ENCODE assay signal across 1 cellular context in the genomic region with DNA sequence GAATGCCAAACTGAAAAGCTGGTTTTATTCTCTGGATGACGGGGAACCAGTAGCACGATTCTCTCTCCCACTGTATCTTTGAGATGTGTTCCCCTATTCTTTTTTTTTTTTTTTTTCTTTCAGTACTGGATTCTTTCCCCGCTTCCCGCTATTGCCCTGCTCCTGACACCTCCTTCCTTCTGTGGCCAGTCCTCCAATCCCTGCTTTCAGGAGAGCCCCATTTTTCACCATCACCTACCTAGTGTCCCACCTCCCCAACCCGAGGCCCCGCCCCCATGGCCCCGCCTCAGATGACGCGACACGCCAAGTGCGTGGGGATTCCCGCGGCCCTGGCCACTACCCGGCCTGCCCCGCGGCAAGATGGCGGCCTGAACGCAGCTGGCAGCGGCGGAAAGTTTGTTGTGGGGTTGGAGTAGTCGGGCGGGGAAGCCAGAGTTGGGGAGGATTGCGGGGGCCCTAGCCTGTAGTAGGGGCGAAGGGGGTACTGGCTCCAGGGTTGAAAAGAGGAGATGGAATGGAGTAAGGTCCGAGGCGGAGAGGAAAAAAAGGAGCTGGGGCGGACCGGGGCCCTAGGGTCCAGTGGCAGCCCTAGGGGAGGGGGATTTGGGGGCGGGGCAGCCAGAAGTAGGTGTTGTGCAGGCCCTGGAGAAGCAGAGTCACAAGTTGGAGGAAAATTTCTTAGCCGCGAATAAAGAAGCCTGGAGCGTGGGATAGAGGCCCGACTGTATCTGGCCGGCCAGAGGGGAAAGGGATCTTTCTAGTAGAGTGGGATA.
A peak's percentile ranks its signal among the peaks of the same experiment; 100 is the strongest.
TF ChIP-seq lines count a peak whose summit lies in the region.

A gene with protein sequence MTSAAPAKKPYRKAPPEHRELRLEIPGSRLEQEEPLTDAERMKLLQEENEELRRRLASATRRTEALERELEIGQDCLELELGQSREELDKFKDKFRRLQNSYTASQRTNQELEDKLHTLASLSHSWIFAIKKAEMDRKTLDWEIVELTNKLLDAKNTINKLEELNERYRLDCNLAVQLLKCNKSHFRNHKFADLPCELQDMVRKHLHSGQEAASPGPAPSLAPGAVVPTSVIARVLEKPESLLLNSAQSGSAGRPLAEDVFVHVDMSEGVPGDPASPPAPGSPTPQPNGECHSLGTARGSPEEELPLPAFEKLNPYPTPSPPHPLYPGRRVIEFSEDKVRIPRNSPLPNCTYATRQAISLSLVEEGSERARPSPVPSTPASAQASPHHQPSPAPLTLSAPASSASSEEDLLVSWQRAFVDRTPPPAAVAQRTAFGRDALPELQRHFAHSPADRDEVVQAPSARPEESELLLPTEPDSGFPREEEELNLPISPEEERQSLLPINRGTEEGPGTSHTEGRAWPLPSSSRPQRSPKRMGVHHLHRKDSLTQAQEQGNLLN (plus strand): TSS at position 336 of the 773 bp plus-strand sequence. CDS start 21,432 bp downstream, outside the sequence.

TF ChIP-seq in Ishikawa, 13 proteins besides CTCF, POLR2A, EP300 and RAD21 (continued from another document):
- TF ChIP-seq, protein P1, sequence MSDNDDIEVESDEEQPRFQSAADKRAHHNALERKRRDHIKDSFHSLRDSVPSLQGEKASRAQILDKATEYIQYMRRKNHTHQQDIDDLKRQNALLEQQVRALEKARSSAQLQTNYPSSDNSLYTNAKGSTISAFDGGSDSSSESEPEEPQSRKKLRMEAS (IDR thresholded peaks at IDR 0.05), result no peak
- TF ChIP-seq YY1 (IDR thresholded peaks at IDR 0.05; ENCODE audit: low read depth), result peak; percentile 97
- TF ChIP-seq TAF1 (IDR thresholded peaks at IDR 0.05; ENCODE audit: low read depth), result peak; percentile 98
